8 cellular contexts compared by ENCODE assay signal in the genomic region with DNA sequence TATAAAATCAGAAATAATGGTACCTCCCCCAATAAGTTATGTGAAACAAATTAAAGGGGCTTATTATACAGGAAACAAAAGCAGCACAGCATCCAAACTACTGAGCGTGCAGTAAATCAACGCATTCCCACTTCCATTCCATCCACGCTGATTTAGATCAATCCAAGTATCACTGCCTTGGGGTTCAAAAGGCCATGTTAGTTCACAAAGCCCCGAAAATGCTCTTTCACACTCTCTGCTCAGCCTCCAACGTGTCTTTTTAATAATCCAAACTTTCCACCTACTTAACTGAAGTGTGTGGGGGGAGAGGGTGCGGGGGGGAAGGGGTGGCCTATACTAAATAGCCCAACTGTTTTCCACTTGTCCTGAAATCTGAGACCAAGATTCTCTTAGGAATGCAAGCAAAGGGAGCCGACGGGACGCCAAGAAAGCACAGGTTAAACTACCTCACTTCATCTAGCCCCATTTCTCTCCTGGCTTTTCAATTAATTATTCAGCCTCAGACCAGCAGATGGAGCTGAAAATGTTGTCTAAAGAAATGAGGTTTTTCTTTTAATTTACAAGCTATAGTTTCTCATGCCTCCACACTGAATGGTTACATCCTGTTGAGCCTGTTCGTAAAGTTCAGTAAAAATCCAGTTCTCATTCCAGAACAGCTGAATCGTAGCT. TPM values are rescaled to one million over a fixed set of nuclear protein-coding genes. Genes with fewer than 3 reads are reported as not detected.
DNase-seq lines count a peak whose midpoint lies in the region; ATAC-seq, FAIRE-seq and TF ChIP-seq lines count a peak whose summit lies in the region.

No MANE protein-coding gene starts in this region.

- peak overlapping the region; percentile 87 for H3K4me3 Mint-ChIP-seq in T-helper 2 cell treated with Interferon-gamma antibody and Interleukin-4, amounts not matched to agents 5 μg/mL and 100 μg/mL, for 36 hours

- TF ChIP-seq CTCF in dorsolateral prefrontal cortex (IDR thresholded peaks at IDR 0.05 in 54 of 56, conservative IDR thresholded peaks at IDR 0.05 in 2 of 56; ENCODE audit: low read depth in 1 of 56, partially characterized antibody in 56 of 56), result peak in 54 of 56 donors; percentile 24 to 69 (median 50)

- ATAC-seq in HG02571 (IDR thresholded peaks at IDR 0.05; ENCODE audit: unreplicated experiment), result peak; percentile 3

- no peak for FAIRE-seq in frontal cortex (lab: Jason Lieb, UNC)

- peaks cover 16% of the 10 kb centered on the region for H3K36me3 Mint-ChIP-seq in T-helper 2 cell treated with Interferon-gamma antibody and Interleukin-4, amounts not matched to agents 5 μg/mL and 100 μg/mL, for 36 hours (ENCODE audit: low read depth)

- H3K9me3 ChIP-seq in mucosa of stomach (ENCODE audit: control insufficient read depth, low read length), result no peaks in the 10 kb centered on the region

- no peaks in the 10 kb centered on the region for H3K27me3 ChIP-seq in dorsolateral prefrontal cortex
- H3K27me3 ChIP-seq in mucosa of stomach (ENCODE audit: control insufficient read depth, insufficient read depth, low read length), result no peaks in the 10 kb centered on the region

- peak overlapping the region; percentile 86 for H3K9ac ChIP-seq in mucosa of stomach (ENCODE audit: low read length)

- no peak for DNase-seq in T-helper 2 cell treated with Interferon-gamma antibody and Interleukin-4, amounts not matched to agents 5 μg/mL and 100 μg/mL, for 36 hours (ENCODE audit: low spot score)
- DNase-seq in T-helper 2 cell (no peak), NCI-H69 (lab: John Stamatoyannopoulos, UW) (peak; percentile 68), dorsolateral prefrontal cortex (no peak), medulla oblongata (ENCODE audit: extremely low spot score) (no peak), frontal cortex (ENCODE audit: low spot score in 2 of 2) (no peak)

- H3K27me3 Mint-ChIP-seq in T-helper 2 cell treated with Interferon-gamma antibody and Interleukin-4, amounts not matched to agents 5 μg/mL and 100 μg/mL, for 36 hours (ENCODE audit: low read depth), result no peaks in the 10 kb centered on the region

- intact Hi-C loops in dorsolateral prefrontal cortex (cut with DNase I), result loop anchor here (1.0 to 10.0 kb wide), 3 partner anchors 9 to 285 kb away; partner anchors contain the start of gene CST9 (in 1 of the 2)

- H3K4me3 ChIP-seq in dorsolateral prefrontal cortex, result peak overlapping the region; percentile 67 to 100 (median 97)
- peak overlapping the region; percentile 82 for H3K4me3 ChIP-seq in mucosa of stomach (ENCODE audit: low read length)

- peak overlapping the region; percentile 100 for H3K27ac Mint-ChIP-seq in T-helper 2 cell treated with Interferon-gamma antibody and Interleukin-4, amounts not matched to agents 5 μg/mL and 100 μg/mL, for 36 hours

- H3K36me3 ChIP-seq in mucosa of stomach (ENCODE audit: control insufficient read depth, insufficient read depth, low read length), result no peaks in the 10 kb centered on the region

- H3K9me3 Mint-ChIP-seq in T-helper 2 cell treated with Interferon-gamma antibody and Interleukin-4, amounts not matched to agents 5 μg/mL and 100 μg/mL, for 36 hours, result no peaks in the 10 kb centered on the region

- peaks cover 18% of the 10 kb centered on the region for H3K4me1 Mint-ChIP-seq in T-helper 2 cell treated with Interferon-gamma antibody and Interleukin-4, amounts not matched to agents 5 μg/mL and 100 μg/mL, for 36 hours (ENCODE audit: low read depth)

- peaks cover 18% of the 10 kb centered on the region for H3K4me1 ChIP-seq in mucosa of stomach (ENCODE audit: control insufficient read depth, insufficient read depth, low read length)

- peak overlapping the region; percentile 84 to 100 (median 98) for H3K27ac ChIP-seq in dorsolateral prefrontal cortex

RNA-seq across cellular contexts. Expression of gene NXT1, which starts 1.1 kb away (rescaled TPM):
- total RNA-seq in dorsolateral prefrontal cortex (10 to 100 TPM in 4 of 120 experiments, 1 to 10 TPM in 116; 3.2 to 13.1 (median 6.7) TPM), frontal cortex (20.4 TPM)

RNA-seq across cellular contexts. Expression of gene GZF1, which starts 12.5 kb away (rescaled TPM):
- total RNA-seq in dorsolateral prefrontal cortex, result 10 to 100 TPM; 16.7 to 45.4 (median 26.8) TPM
- 17.9 TPM for total RNA-seq in frontal cortex
